In genomic region chr15:68599153-68599545, GRCh38 we compare ENCODE assay signal across 23 cellular contexts. TPM values are rescaled to one million over a fixed set of nuclear protein-coding genes. Genes with fewer than 3 reads are reported as not detected.
DNase-seq lines count a peak whose midpoint lies in the region; ATAC-seq and TF ChIP-seq lines count a peak whose summit lies in the region.
"Had no signal": no experiment of that assay in that cellular context is flagged by ENCODE, and none has a peak within 500 bp of the region (broad histone marks: within the 10 kb centered on the region; RNA-seq: fewer than 3 reads in every experiment).

No MANE protein-coding gene starts in this region.

- peak overlapping the region; percentile 25; the same call in 1 of the 2 replicates for H3K9ac ChIP-seq in GM23248

- H3K4me1 ChIP-seq in GM23248 (ENCODE audit: insufficient read depth) (peaks cover 27% of the 10 kb centered on the region), foreskin keratinocyte (no peaks in the 10 kb centered on the region)
- H3K4me1 ChIP-seq: psoas muscle had no signal

- H3F3A ChIP-seq in GM23248 (ENCODE audit: insufficient read depth) = 0 out of 2 replicates have a peak, but pooled peaks cover 7% of the 10 kb centered on the region

- H3K9me3 Mint-ChIP-seq in glutamatergic neuron (ENCODE audit: unreplicated experiment) = peaks cover 8% of the 10 kb centered on the region
- H3K9me3 Mint-ChIP-seq: activated T-helper 17 cell treated with anti-CD3 and anti-CD28 coated beads, Interleukin-2, amount 50 U/mL, for 72 hours; CD8-positive, alpha-beta memory T cell; immature natural killer cell; natural killer cell had no signal

- H3K9me3 ChIP-seq in GM23248 (ENCODE audit: low read depth) = no peaks in the 10 kb centered on the region
- H3K9me3 ChIP-seq: esophagus squamous epithelium, psoas muscle, thoracic aorta had no signal

- H3K27ac Mint-ChIP-seq in glutamatergic neuron (ENCODE audit: unreplicated experiment) = peak overlapping the region; percentile 56
- H3K27ac Mint-ChIP-seq: activated CD4-positive, alpha-beta T cell treated with anti-CD3 and anti-CD28 coated beads for 36 hours; activated T-helper 17 cell treated with anti-CD3 and anti-CD28 coated beads, Interleukin-2, amount 50 U/mL, for 72 hours; CD8-positive, alpha-beta memory T cell; immature natural killer cell; natural killer cell had no signal

- H3K4me1 Mint-ChIP-seq in glutamatergic neuron (ENCODE audit: low read depth, unreplicated experiment) = peaks cover 76% of the 10 kb centered on the region
- H3K4me1 Mint-ChIP-seq: activated CD4-positive, alpha-beta T cell treated with anti-CD3 and anti-CD28 coated beads for 36 hours; activated T-helper 17 cell treated with anti-CD3 and anti-CD28 coated beads, Interleukin-2, amount 50 U/mL, for 72 hours; CD8-positive, alpha-beta memory T cell; immature natural killer cell; natural killer cell had no signal

- TF ChIP-seq CTCF in glutamatergic neuron (IDR thresholded peaks at IDR 0.05; ENCODE audit: partially characterized antibody, unreplicated experiment) (no peak), foreskin keratinocyte (conservative IDR thresholded peaks at IDR 0.05) (no peak)

- H3K36me3 ChIP-seq in GM23248 (ENCODE audit: low read depth) = no peaks in the 10 kb centered on the region
- H3K36me3 ChIP-seq: cardiac muscle cell, esophagus squamous epithelium, thoracic aorta had no signal

- DNase-seq in GM23248 = no peak
- no peak for DNase-seq in glutamatergic neuron
- DNase-seq in sciatic nerve (ENCODE audit: low spot score) = no peak
- DNase-seq in foreskin keratinocyte = no peak
- DNase-seq in H4 (ENCODE audit: low spot score) = no peak
- DNase-seq in NAMALWA (ENCODE audit: low spot score) = no peak
- no peak for DNase-seq in medulla oblongata (ENCODE audit: extremely low spot score)
- DNase-seq: activated CD4-positive, alpha-beta T cell treated with anti-CD3 and anti-CD28 coated beads for 36 hours; CD8-positive, alpha-beta memory T cell; DMS79 treated with DMSO at 0.1 percent for 48 hours; esophagus squamous epithelium; immature natural killer cell; mammary epithelial cell; MM.1S; natural killer cell; NCI-H187 treated with DMSO at 0.1 percent for 48 hours; NK-92 treated with Interleukin-12 subunit alpha and Interleukin-12 subunit beta, amount 100 ng/mL, for 24 hours; SW 1271 had no signal

- peaks cover 4% of the 10 kb centered on the region for H3K36me3 Mint-ChIP-seq in glutamatergic neuron (ENCODE audit: unreplicated experiment)
- H3K36me3 Mint-ChIP-seq: CD8-positive, alpha-beta memory T cell; immature natural killer cell; natural killer cell had no signal

- ATAC-seq in sciatic nerve (peak; percentile 15), foreskin keratinocyte (no peak)
- ATAC-seq: activated CD4-positive, alpha-beta T cell treated with anti-CD3 and anti-CD28 coated beads for 36 hours; activated T-helper 17 cell treated with anti-CD3 and anti-CD28 coated beads, Interleukin-2, amount 50 U/mL, for 72 hours; natural killer cell had no signal

- in situ Hi-C loops in GM23248 (cut with MboI) = no loop called here

- no peak overlapping the region for H2AFZ ChIP-seq in GM23248

- peaks cover 7% of the 10 kb centered on the region for H3K27me3 Mint-ChIP-seq in glutamatergic neuron (ENCODE audit: unreplicated experiment)
- H3K27me3 Mint-ChIP-seq: activated CD4-positive, alpha-beta T cell treated with anti-CD3 and anti-CD28 coated beads for 36 hours had no signal

- peaks cover 32% of the 10 kb centered on the region for H3K79me2 ChIP-seq in GM23248 (ENCODE audit: insufficient read depth)

- no peak overlapping the region for H3K4me3 ChIP-seq in GM23248
- H3K4me3 ChIP-seq: cardiac muscle cell, esophagus squamous epithelium, psoas muscle, thoracic aorta had no signal

- H3K27ac ChIP-seq in GM23248 (peak overlapping the region; percentile 39), angular gyrus (ENCODE audit: low read depth, low read length) (peak overlapping the region; percentile 72), foreskin keratinocyte (no peak overlapping the region)
- H3K27ac ChIP-seq: cardiac muscle cell, psoas muscle had no signal

- peak overlapping the region; percentile 31 for H3K4me3 Mint-ChIP-seq in glutamatergic neuron (ENCODE audit: unreplicated experiment)
- H3K4me3 Mint-ChIP-seq: activated CD4-positive, alpha-beta T cell treated with anti-CD3 and anti-CD28 coated beads for 36 hours; activated T-helper 17 cell treated with anti-CD3 and anti-CD28 coated beads, Interleukin-2, amount 50 U/mL, for 72 hours; CD8-positive, alpha-beta memory T cell; immature natural killer cell; natural killer cell had no signal

- H4K20me1 ChIP-seq in GM23248 (ENCODE audit: insufficient read depth) = no peaks in the 10 kb centered on the region

- H3K27me3 ChIP-seq in GM23248 (replicated peaks; ENCODE audit: insufficient read depth) (no peaks in the 10 kb centered on the region), foreskin keratinocyte (no peaks in the 10 kb centered on the region)
- H3K27me3 ChIP-seq: cardiac muscle cell had no signal

- H3K4me2 ChIP-seq in GM23248 (ENCODE audit: unreplicated experiment) = no peak overlapping the region

- intact Hi-C loops in sciatic nerve (cut with DNase I) = no loop called here

- H3K9me2 ChIP-seq in GM23248 (ENCODE audit: insufficient read depth) = no peaks in the 10 kb centered on the region

- 90 to 93% methylated on average over 6 of the region's 6 CpGs for WGBS in GM23248 (ENCODE audit: low coverage in 1 of 2, low lambda C conversion rate in 2 of 2, missing lambda C conversion rate in 2 of 2), 2 experiments

RNA-seq across cellular contexts. Expression of gene CORO2B, which starts 20.4 kb away (rescaled TPM):
- 7.6 and 7.7 TPM in 2 replicates for total RNA-seq in GM23248 (2014; rRNA removed; shearing (Covaris generic))
- polyA plus RNA-seq in GM23248 (2016; fragmentation: Nextera tagmentation; extraction: Ambion mirVana) (2.7 and 3.7 TPM in 2 replicates), foreskin keratinocyte (0.46 and 0.65 TPM in 2 replicates)
- total RNA-seq in glutamatergic neuron (ENCODE audit: unreplicated experiment) (16.3 TPM), sciatic nerve (10.2 TPM), foreskin keratinocyte (0.46 and 0.68 TPM in 2 replicates)
- total RNA-seq in H4 (2014; rRNA removed; shearing (Covaris generic)) = 0.33 and 0.64 TPM in 2 replicates
- total RNA-seq: CD8-positive, alpha-beta memory T cell had no signal
- polyA plus RNA-seq: CD8-positive, alpha-beta memory T cell; immature natural killer cell had no signal
